Comparison of ENCODE assay signal across 21 cellular contexts in genomic region chr15:44153352-44153751, GRCh38. TPM values are rescaled to one million over a fixed set of nuclear protein-coding genes. Genes with fewer than 3 reads are reported as not detected.
DNase-seq lines count a peak whose midpoint lies in the region; ATAC-seq, FAIRE-seq and TF ChIP-seq lines count a peak whose summit lies in the region.
"Had no signal": no experiment of that assay in that cellular context is flagged by ENCODE, and none has a peak within 500 bp of the region (broad histone marks: within the 10 kb centered on the region; RNA-seq: fewer than 3 reads in every experiment).

No MANE protein-coding gene starts in this region.

- H3K27me3 ChIP-seq in AG04450 (ENCODE audit: control insufficient read depth, insufficient read depth, low read length) (no peaks in the 10 kb centered on the region), IMR-90 (ENCODE audit: control insufficient read depth, insufficient read depth, low read length) (no peaks in the 10 kb centered on the region), endothelial cell of umbilical vein (ENCODE audit: control insufficient read depth in 2 of 2, insufficient read depth in 2 of 2, low read length in 2 of 2) (no peaks in the 10 kb centered on the region), hepatocyte (no peaks in the 10 kb centered on the region)

- no peak overlapping the region for H3K4me3 Mint-ChIP-seq in stimulated activated naive B cell treated with anti-CD40 and anti-IgM and Interleukin-4, amounts not matched to agents 10 μg/mL and 1 μg/mL and 100 μg/mL, for 72 hours
- H3K4me3 Mint-ChIP-seq: CD4-positive, alpha-beta memory T cell; GM23338; H9 had no signal

- H3K27me3 Mint-ChIP-seq in stimulated activated naive B cell treated with anti-CD40 and anti-IgM and Interleukin-4, amounts not matched to agents 10 μg/mL and 1 μg/mL and 100 μg/mL, for 72 hours: peaks cover 9 to 26% of the 10 kb centered on the region in 2 donors

- H3K9me3 ChIP-seq in AG04450 (ENCODE audit: control insufficient read depth, insufficient read depth, low read length): no peaks in the 10 kb centered on the region
- H3K9me3 ChIP-seq in IMR-90 (ENCODE audit: control insufficient read depth, insufficient read depth, low read length): no peaks in the 10 kb centered on the region
- no peaks in the 10 kb centered on the region for H3K9me3 ChIP-seq in endothelial cell of umbilical vein (replicated peaks; ENCODE audit: control insufficient read depth, insufficient read depth, low read length)
- H3K9me3 ChIP-seq in hepatocyte (ENCODE audit: low read depth): no peaks in the 10 kb centered on the region
- H3K9me3 ChIP-seq: A549 had no signal

- ATAC-seq in IMR-90 (ENCODE audit: low read depth): peak; percentile 53; the same call in 1 of the 2 replicates
- ATAC-seq in stimulated activated naive B cell treated with anti-CD40 and anti-IgM and Interleukin-4, amounts not matched to agents 10 μg/mL and 1 μg/mL and 100 μg/mL, for 72 hours (replicated peaks): peak; percentile 62 to 68
- no peak for ATAC-seq in GM19023 (IDR thresholded peaks at IDR 0.05; ENCODE audit: unreplicated experiment)
- ATAC-seq: A549, GM23338, HCT116 had no signal

- TF ChIP-seq CTCF in AG04450 (IDR thresholded peaks at IDR 0.05; ENCODE audit: low read depth, low read length) (no peak), IMR-90 (conservative IDR thresholded peaks at IDR 0.05; ENCODE audit: low read depth, low read length) (no peak), endothelial cell of umbilical vein (IDR thresholded peaks at IDR 0.05; ENCODE audit: extremely low read depth in 1 of 2, insufficient read depth in 1 of 2, low read depth in 1 of 2, low read length in 2 of 2) (no peak), hepatocyte (IDR thresholded peaks at IDR 0.05; ENCODE audit: poor library complexity) (no peak)

- no peaks in the 10 kb centered on the region for H3K9me3 Mint-ChIP-seq in stimulated activated naive B cell treated with anti-CD40 and anti-IgM and Interleukin-4, amounts not matched to agents 10 μg/mL and 1 μg/mL and 100 μg/mL, for 72 hours
- H3K9me3 Mint-ChIP-seq: CD4-positive, alpha-beta memory T cell; GM23338; H9 had no signal

- no peak overlapping the region for H3K4me3 ChIP-seq in AG04450 (ENCODE audit: low read depth, low read length)
- H3K4me3 ChIP-seq in IMR-90 (ENCODE audit: insufficient read depth, low read depth, low read length): no peak overlapping the region
- H3K4me3 ChIP-seq in endothelial cell of umbilical vein (replicated peaks in 1 of 3; ENCODE audit: insufficient read depth in 1 of 3, low read depth in 1 of 3, low read length in 3 of 3): no peak overlapping the region
- no peak overlapping the region for H3K4me3 ChIP-seq in hepatocyte
- H3K4me3 ChIP-seq: A549, GM23338 had no signal

- dilution Hi-C loops in IMR-90 (cut with HindIII; ENCODE audit: low sequenced_read_pairs, unreplicated experiment) (no loop called here), endothelial cell of umbilical vein (cut with MboI; ENCODE audit: extremely low pct_ligation_motif_present, low sequenced_read_pairs) (no loop called here)

- no peak overlapping the region for H2AK9ac ChIP-seq in IMR-90 (replicated peaks; ENCODE audit: low read depth, low read length, poor library complexity)

- no peak overlapping the region for H4K5ac ChIP-seq in IMR-90 (ENCODE audit: low read depth, low read length)

- no peak overlapping the region for H2BK120ac ChIP-seq in IMR-90 (ENCODE audit: low read depth, low read length)

- TF ChIP-seq POLR2A in IMR-90 (IDR thresholded peaks at IDR 0.05; ENCODE audit: low read depth, low read length): no peak
- no peak for TF ChIP-seq POLR2A in endothelial cell of umbilical vein (IDR thresholded peaks at IDR 0.05; ENCODE audit: low read depth, low read length)

- H2AFZ ChIP-seq in IMR-90 (replicated peaks; ENCODE audit: low read length, poor library complexity): no peak overlapping the region
- no peak overlapping the region for H2AFZ ChIP-seq in endothelial cell of umbilical vein (ENCODE audit: low read depth, low read length)
- H2AFZ ChIP-seq in hepatocyte: no peak overlapping the region
- H2AFZ ChIP-seq: GM23338 had no signal

- H3K36me3 ChIP-seq in IMR-90 (ENCODE audit: control insufficient read depth, insufficient read depth, low read length): no peaks in the 10 kb centered on the region
- H3K36me3 ChIP-seq in endothelial cell of umbilical vein (ENCODE audit: control insufficient read depth in 2 of 2, extremely low read depth in 1 of 2, insufficient read depth in 2 of 2, low read length in 2 of 2): no peaks in the 10 kb centered on the region
- H3K36me3 ChIP-seq in hepatocyte (replicated peaks; ENCODE audit: insufficient read depth, low read depth): no peaks in the 10 kb centered on the region

- H3K27ac Mint-ChIP-seq in stimulated activated naive B cell treated with anti-CD40 and anti-IgM and Interleukin-4, amounts not matched to agents 10 μg/mL and 1 μg/mL and 100 μg/mL, for 72 hours: no peak overlapping the region
- H3K27ac Mint-ChIP-seq: CD4-positive, alpha-beta memory T cell; GM23338; H9 had no signal

- CTCF ChIA-PET in AG04450 (lab: Charles Lee) (no interaction called here), IMR-90 (lab: Yijun Ruan, JAX) (no interaction called here), endothelial cell of umbilical vein (lab: Charles Lee) (interaction anchor here (0.7 to 1.8 kb wide), 2 partner anchors 67 to 71 kb away, joined by 3 to 4 read pairs; no protein-coding TSS in a partner anchor)

- H3K9ac ChIP-seq in IMR-90 (ENCODE audit: low read depth, low read length) (no peak overlapping the region), endothelial cell of umbilical vein (replicated peaks; ENCODE audit: extremely low read depth, insufficient read depth, low read length) (no peak overlapping the region)

- peak overlapping the region; percentile 62 for H3K27ac ChIP-seq in AG04450 (ENCODE audit: low read depth, low read length)
- no peak overlapping the region for H3K27ac ChIP-seq in IMR-90 (ENCODE audit: insufficient read depth, low read length)
- no peak overlapping the region for H3K27ac ChIP-seq in endothelial cell of umbilical vein (ENCODE audit: insufficient read depth, low read depth, low read length)
- no peak overlapping the region for H3K27ac ChIP-seq in hepatocyte

- no peaks in the 10 kb centered on the region for H3K36me3 Mint-ChIP-seq in stimulated activated naive B cell treated with anti-CD40 and anti-IgM and Interleukin-4, amounts not matched to agents 10 μg/mL and 1 μg/mL and 100 μg/mL, for 72 hours
- H3K36me3 Mint-ChIP-seq: CD4-positive, alpha-beta memory T cell had no signal

- H3K23ac ChIP-seq in IMR-90 (ENCODE audit: low read depth, low read length): no peak overlapping the region

- peak overlapping the region; percentile 10 for H2BK5ac ChIP-seq in IMR-90 (ENCODE audit: low read depth, low read length, poor library complexity, severe bottlenecking)

- H3K4me1 Mint-ChIP-seq in stimulated activated naive B cell treated with anti-CD40 and anti-IgM and Interleukin-4, amounts not matched to agents 10 μg/mL and 1 μg/mL and 100 μg/mL, for 72 hours: no peaks in the 10 kb centered on the region
- H3K4me1 Mint-ChIP-seq: CD4-positive, alpha-beta memory T cell; GM23338; H9 had no signal

- H3K79me1 ChIP-seq in IMR-90 (ENCODE audit: low read depth in 1 of 2, low read length in 2 of 2): peaks cover 0 to 8% of the 10 kb centered on the region in 2 experiments; a peak in 2 of 4 replicates

- TF ChIP-seq RAD21 in IMR-90 (IDR thresholded peaks at IDR 0.05; ENCODE audit: low read length): no peak

- no peak overlapping the region for H3K56ac ChIP-seq in IMR-90 (ENCODE audit: extremely low read depth, insufficient read depth, low read length)

- H4K91ac ChIP-seq in IMR-90 (ENCODE audit: insufficient read depth, low read depth, low read length): no peak overlapping the region

- no peaks in the 10 kb centered on the region; the same call in 1 of the 2 replicates for H3K4me1 ChIP-seq in IMR-90 (ENCODE audit: control insufficient read depth, insufficient read depth, low read length)
- H3K4me1 ChIP-seq in endothelial cell of umbilical vein (ENCODE audit: control insufficient read depth, extremely low read depth, insufficient read depth, low read length): peaks cover 17% of the 10 kb centered on the region
- H3K4me1 ChIP-seq in hepatocyte (ENCODE audit: insufficient read depth): no peaks in the 10 kb centered on the region

- BruUV-seq in IMR-90 (replicated peaks; lab: Mats Ljungman, UMichigan) (no TSS peak), endothelial cell of umbilical vein (replicated peaks; lab: Mats Ljungman, UMichigan) (no TSS peak)

- intact Hi-C loops in IMR-90 (cut with micrococcal nuclease): no loop called here
- intact Hi-C loops in endothelial cell of umbilical vein (cut with micrococcal nuclease): loop anchor here (10.0 kb wide), 1 partner anchor 131 kb away; the partner anchor contains the start of gene GOLM2

- H3K9me1 ChIP-seq in IMR-90 (ENCODE audit: insufficient read depth, low read length) (no peaks in the 10 kb centered on the region), endothelial cell of umbilical vein (replicated peaks; ENCODE audit: control insufficient read depth, extremely low read depth, insufficient read depth, low read length) (no peaks in the 10 kb centered on the region)

- WGBS in IMR-90 (ENCODE audit: extremely low coverage in 2 of 2, insufficient read length in 1 of 2), 2 experiments: no CpG with 5 or more reads among the region's 4 CpGs
- WGBS in hepatocyte (ENCODE audit: low lambda C conversion rate, missing lambda C conversion rate): 90% methylated on average over 4 of the region's 4 CpGs

- no peak overlapping the region for H3K4ac ChIP-seq in IMR-90 (ENCODE audit: low read depth, low read length)

- H3K14ac ChIP-seq in IMR-90 (replicated peaks; ENCODE audit: low read depth, low read length): no peak overlapping the region

- H2AK5ac ChIP-seq in IMR-90 (ENCODE audit: low read depth, low read length): no peak overlapping the region

- no peaks in the 10 kb centered on the region for H3K9me2 ChIP-seq in hepatocyte (replicated peaks; ENCODE audit: insufficient read depth)

- no peak overlapping the region for H3K18ac ChIP-seq in IMR-90 (ENCODE audit: low read depth, low read length)

- peak; percentile 24 for DNase-seq in AG04450 (ENCODE audit: low read depth, low spot score)
- DNase-seq in IMR-90: peak; percentile 85
- DNase-seq in endothelial cell of umbilical vein (ENCODE audit: low read depth, low spot score): peak; percentile 25
- no peak for DNase-seq in stimulated activated naive B cell treated with anti-CD40 and anti-IgM and Interleukin-4, amounts not matched to agents 10 μg/mL and 1 μg/mL and 100 μg/mL, for 72 hours
- DNase-seq in hepatocyte (ENCODE audit: low spot score): no peak
- DNase-seq in cerebellum (ENCODE audit: low spot score): no peak
- DNase-seq: 8988T; ACHN; C1 segment of cervical spinal cord; Calu3; CD4-positive, alpha-beta memory T cell; COR-L47; DMS53; DMS79 treated with DMSO at 0.1 percent for 48 hours; GF-D8; H9 had no signal

- H4K8ac ChIP-seq in IMR-90 (ENCODE audit: low read depth in 2 of 2, low read length in 2 of 2): no peak overlapping the region; a peak in 1 of 4 replicates

- H4K20me1 ChIP-seq in IMR-90 (ENCODE audit: insufficient read depth, low read length) (no peaks in the 10 kb centered on the region), endothelial cell of umbilical vein (replicated peaks; ENCODE audit: control insufficient read depth, extremely low read depth, insufficient read depth, low read length) (no peaks in the 10 kb centered on the region), hepatocyte (ENCODE audit: insufficient read depth, poor library complexity, severe bottlenecking) (no peaks in the 10 kb centered on the region)

- in situ Hi-C loops in IMR-90 (cut with MboI; ENCODE audit: low sequenced_read_pairs): no loop called here

- POLR2A ChIA-PET in AG04450 (lab: Yijun Ruan, JAX): no interaction called here
- POLR2A ChIA-PET in IMR-90 (lab: Charles Lee; ENCODE audit: unreplicated experiment): no interaction called here
- POLR2A ChIA-PET in endothelial cell of umbilical vein (lab: Charles Lee): no interaction called here

- H3K79me2 ChIP-seq in endothelial cell of umbilical vein (ENCODE audit: control insufficient read depth, insufficient read depth, low read length) (peaks cover 2% of the 10 kb centered on the region), hepatocyte (no peaks in the 10 kb centered on the region)

- H2BK20ac ChIP-seq in IMR-90 (ENCODE audit: low read depth, low read length): no peak overlapping the region

- no peak for FAIRE-seq in endothelial cell of umbilical vein (lab: Jason Lieb, UNC)
- FAIRE-seq: A549 had no signal

- H2BK15ac ChIP-seq in IMR-90 (ENCODE audit: low read depth, low read length): no peak overlapping the region

- H3K4me2 ChIP-seq in IMR-90 (ENCODE audit: low read depth, low read length): no peak overlapping the region
- H3K4me2 ChIP-seq in endothelial cell of umbilical vein (ENCODE audit: insufficient read depth, low read length): no peak overlapping the region
- H3K4me2 ChIP-seq in hepatocyte: no peak overlapping the region
- H3K4me2 ChIP-seq: A549, GM23338 had no signal

RNA-seq across cellular contexts. Expression of gene FRMD5, which starts 41.7 kb away (rescaled TPM):
- polyA plus RNA-seq in AG04450 (2011; rRNA removed): 5.2 and 5.4 TPM in 2 replicates
- polyA minus RNA-seq in AG04450 (2011; rRNA and poly(A)+ RNA removed): 10.5 and 12.0 TPM in 2 replicates
- total RNA-seq in IMR-90 (2012; rRNA removed): 5.4 and 5.6 TPM in 2 replicates
- polyA plus RNA-seq in IMR-90 (2012; rRNA removed): 4.1 and 4.8 TPM in 2 replicates
- 3.5 and 3.9 TPM in 2 replicates for polyA plus RNA-seq in IMR-90 (2012; cell fraction: cytosol; rRNA removed)
- polyA plus RNA-seq in IMR-90 (2012; cell fraction: nucleus; rRNA removed; ENCODE audit: low replicate concordance): 9.0 and 13.8 TPM in 2 replicates
- total RNA-seq in endothelial cell of umbilical vein: 16.7 and 18.2 TPM in 2 replicates
- polyA plus RNA-seq in endothelial cell of umbilical vein: 17.9 and 20.2 TPM in 2 replicates
- 13.6 TPM in 2 replicates for polyA plus RNA-seq in endothelial cell of umbilical vein (2011; cell fraction: cytosol; rRNA removed)
- 36.3 and 45.2 TPM in 2 replicates for polyA plus RNA-seq in endothelial cell of umbilical vein (2011; cell fraction: nucleus; rRNA removed)
- polyA plus RNA-seq in endothelial cell of umbilical vein (2012): 6.8 and 9.1 TPM in 2 replicates
- 50.2 and 59.0 TPM in 2 replicates for polyA minus RNA-seq in endothelial cell of umbilical vein
- 0.92 TPM for polyA minus RNA-seq in endothelial cell of umbilical vein (2011; cell fraction: cytosol; rRNA and poly(A)+ RNA removed)
- 33.4 and 36.9 TPM in 2 replicates for polyA minus RNA-seq in endothelial cell of umbilical vein (2011; cell fraction: nucleus; rRNA and poly(A)+ RNA removed)
- total RNA-seq in hepatocyte: 3.3 and 3.8 TPM in 2 replicates
- polyA plus RNA-seq in hepatocyte: 0.51 and 1.1 TPM in 2 replicates
- total RNA-seq in cerebellum: 27.9 TPM
- total RNA-seq: G401 had no signal

Comparison
In these comparisons a context has a peak if more than half of its experiments do, and no peak if none do; other contexts are left out.
1. DNase-seq: peak in AG04450 (single experiment), IMR-90 (single experiment) and endothelial cell of umbilical vein (single experiment); none in stimulated activated naive B cell treated with anti-CD40 and anti-IgM and Interleukin-4, amounts not matched to agents 10 μg/mL and 1 μg/mL and 100 μg/mL, for 72 hours (single experiment), hepatocyte (single experiment) and cerebellum (single experiment).